22 cellular contexts compared by ENCODE assay signal in genomic region chr7:43856316-43856715, GRCh38. TPM values are rescaled to one million over a fixed set of nuclear protein-coding genes. Genes with fewer than 3 reads are reported as not detected.
DNase-seq lines count a peak whose midpoint lies in the region; ATAC-seq, FAIRE-seq and TF ChIP-seq lines count a peak whose summit lies in the region.
"Had no signal": no experiment of that assay in that cellular context is flagged by ENCODE, and none has a peak within 500 bp of the region (broad histone marks: within the 10 kb centered on the region; RNA-seq: fewer than 3 reads in every experiment).

No MANE protein-coding gene starts in this region.

- intact Hi-C loops in HepG2 (cut with micrococcal nuclease; ENCODE audit: unreplicated experiment) = no loop called here
- intact Hi-C loops in right lobe of liver (cut with DNase I) = no loop called here

- H2BK120ac ChIP-seq in trophoblast cell (ENCODE audit: insufficient read depth, low read length, poor library complexity) = no peak overlapping the region

- CTCF ChIA-PET in HepG2 (lab: Yijun Ruan, JAX; ENCODE audit: low intra/inter-chr PET ratio, low total read pairs) = no interaction called here

- H3K18ac ChIP-seq in trophoblast cell (ENCODE audit: low read length) = no peak overlapping the region

- H3K4me1 ChIP-seq in HepG2 (ENCODE audit: insufficient read depth, low read length) = peaks cover 9% of the 10 kb centered on the region; the same call in 1 of the 2 replicates
- H3K4me1 ChIP-seq in right lobe of liver = no peaks in the 10 kb centered on the region
- no peaks in the 10 kb centered on the region for H3K4me1 ChIP-seq in trophoblast cell (ENCODE audit: control insufficient read depth in 1 of 2, insufficient read depth in 2 of 2, low read length in 2 of 2)
- H3K4me1 ChIP-seq: A549; BLaER1 treated with 17β-estradiol and CSF1 and Interleukin-3, amounts not matched to agents 10 nM and 100 nM; Caco-2 had no signal

- no peak for TF ChIP-seq RAD21 in HepG2 (CRISPR knock-in tag; IDR thresholded peaks at IDR 0.05)

- H3K27ac ChIP-seq in HepG2 (ENCODE audit: extremely low read length, insufficient read depth, low read length) (no peak overlapping the region), right lobe of liver (no peak overlapping the region), trophoblast cell (ENCODE audit: low read depth, low read length) (no peak overlapping the region)
- H3K27ac ChIP-seq: 22Rv1; A549; BLaER1 treated with 17β-estradiol and CSF1 and Interleukin-3, amounts not matched to agents 10 nM and 100 nM; C4-2B had no signal

- no peaks in the 10 kb centered on the region for H3K27me3 Mint-ChIP-seq in stimulated activated memory B cell treated with anti-CD40 and anti-IgM and Interleukin-4, amounts not matched to agents 10 μg/mL and 1 μg/mL and 100 μg/mL, for 72 hours
- H3K27me3 Mint-ChIP-seq: CD4-positive, alpha-beta T cell had no signal

- H4K20me1 ChIP-seq in HepG2 (ENCODE audit: insufficient read depth, low read length) = no peaks in the 10 kb centered on the region
- H4K20me1 ChIP-seq: BLaER1 treated with 17β-estradiol and CSF1 and Interleukin-3, amounts not matched to agents 10 nM and 100 nM had no signal

- H3K14ac ChIP-seq in trophoblast cell (ENCODE audit: low read length) = no peak overlapping the region

- H3K36me3 ChIP-seq in HepG2 (replicated peaks in 1 of 2; ENCODE audit: control insufficient read depth in 1 of 2, insufficient read depth in 2 of 2, low read length in 2 of 2) (no peaks in the 10 kb centered on the region; a peak in 1 of 5 replicates), right lobe of liver (no peaks in the 10 kb centered on the region), trophoblast cell (ENCODE audit: control insufficient read depth in 1 of 2, insufficient read depth in 2 of 2, low read length in 2 of 2) (no peaks in the 10 kb centered on the region)
- H3K36me3 ChIP-seq: BLaER1 treated with 17β-estradiol and CSF1 and Interleukin-3, amounts not matched to agents 10 nM and 100 nM had no signal

- no peaks in the 10 kb centered on the region for H3K9me3 ChIP-seq in HepG2 (ENCODE audit: low read length)
- no peaks in the 10 kb centered on the region for H3K9me3 ChIP-seq in right lobe of liver
- no peaks in the 10 kb centered on the region for H3K9me3 ChIP-seq in trophoblast cell (ENCODE audit: insufficient read depth, low read depth, low read length)
- H3K9me3 ChIP-seq: A549, Caco-2 had no signal

- TF ChIP-seq CTCF in HepG2 (CRISPR knock-in tag; IDR thresholded peaks at IDR 0.05) (no peak), right lobe of liver (IDR thresholded peaks at IDR 0.05) (no peak)

- TF ChIP-seq EP300 in HepG2 (IDR thresholded peaks at IDR 0.05; ENCODE audit: low read depth in 2 of 2, low read length in 2 of 2) (no peak), HepG2 (CRISPR knock-in tag; IDR thresholded peaks at IDR 0.05; ENCODE audit: borderline replicate concordance) (no peak)

- H3K79me1 ChIP-seq in trophoblast cell (ENCODE audit: low read length) = no peaks in the 10 kb centered on the region

- TF ChIP-seq POLR2A in HepG2 (IDR thresholded peaks at IDR 0.05; ENCODE audit: insufficient read depth in 1 of 2, low read depth in 2 of 2, low read length in 2 of 2) (no peak), right lobe of liver (IDR thresholded peaks at IDR 0.05) (no peak)

- no peak overlapping the region for H4K8ac ChIP-seq in trophoblast cell (ENCODE audit: low read depth, low read length)

- no peak overlapping the region for H2AK5ac ChIP-seq in trophoblast cell (ENCODE audit: low read length)

- H4K91ac ChIP-seq in trophoblast cell (ENCODE audit: low read depth, low read length) = no peak overlapping the region

- H2BK12ac ChIP-seq in trophoblast cell (ENCODE audit: low read length) = no peak overlapping the region

- H3K4me3 ChIP-seq in HepG2 (replicated peaks in 1 of 3; ENCODE audit: insufficient read depth in 1 of 3, low read depth in 2 of 3, low read length in 3 of 3) (no peak overlapping the region), right lobe of liver (no peak overlapping the region), trophoblast cell (ENCODE audit: low read depth, low read length) (no peak overlapping the region)
- H3K4me3 ChIP-seq: A549; BLaER1 treated with 17β-estradiol and CSF1 and Interleukin-3, amounts not matched to agents 10 nM and 100 nM had no signal

- no peak overlapping the region for H2BK5ac ChIP-seq in trophoblast cell (ENCODE audit: low read depth, low read length, poor library complexity)

- peak overlapping the region; percentile 63 for H3K23ac ChIP-seq in trophoblast cell (ENCODE audit: low read length)

- H3K9me3 Mint-ChIP-seq in stimulated activated memory B cell treated with anti-CD40 and anti-IgM and Interleukin-4, amounts not matched to agents 10 μg/mL and 1 μg/mL and 100 μg/mL, for 72 hours = peaks cover 3% of the 10 kb centered on the region
- H3K9me3 Mint-ChIP-seq: CD4-positive, alpha-beta T cell; CD8-positive, alpha-beta T cell had no signal

- in situ Hi-C loops in HepG2 (cut with HindIII; ENCODE audit: extremely low pct_ligation_motif_present, low pct_unique_long_range_greater_than_20kb) = no loop called here

- no peaks in the 10 kb centered on the region for H3K4me1 Mint-ChIP-seq in stimulated activated memory B cell treated with anti-CD40 and anti-IgM and Interleukin-4, amounts not matched to agents 10 μg/mL and 1 μg/mL and 100 μg/mL, for 72 hours
- H3K4me1 Mint-ChIP-seq: B cell had no signal

- H3K27me3 ChIP-seq in HepG2 (ENCODE audit: control insufficient read depth in 1 of 2, insufficient read depth in 2 of 2, low read length in 2 of 2) = no peaks in the 10 kb centered on the region; a peak in 1 of 5 replicates
- H3K27me3 ChIP-seq in right lobe of liver = no peaks in the 10 kb centered on the region
- H3K27me3 ChIP-seq in trophoblast cell (ENCODE audit: insufficient read depth, low read length) = no peaks in the 10 kb centered on the region

- H3K4me2 ChIP-seq in HepG2 (ENCODE audit: low read depth, low read length) (no peak overlapping the region), trophoblast cell (ENCODE audit: low read length) (no peak overlapping the region)
- H3K4me2 ChIP-seq: A549; BLaER1 treated with 17β-estradiol and CSF1 and Interleukin-3, amounts not matched to agents 10 nM and 100 nM had no signal

- no peak overlapping the region for H3K9ac ChIP-seq in HepG2 (ENCODE audit: insufficient read depth, low read depth, low read length)
- H3K9ac ChIP-seq in trophoblast cell (ENCODE audit: low read length) = no peak overlapping the region
- H3K9ac ChIP-seq: BLaER1 treated with 17β-estradiol and CSF1 and Interleukin-3, amounts not matched to agents 10 nM and 100 nM had no signal

- no peak overlapping the region for H3K4me3 Mint-ChIP-seq in stimulated activated memory B cell treated with anti-CD40 and anti-IgM and Interleukin-4, amounts not matched to agents 10 μg/mL and 1 μg/mL and 100 μg/mL, for 72 hours
- H3K4me3 Mint-ChIP-seq: B cell; CD4-positive, alpha-beta T cell; CD8-positive, alpha-beta T cell had no signal

- no peak overlapping the region for H4K12ac ChIP-seq in trophoblast cell (ENCODE audit: low read depth, low read length)

- POLR2A ChIA-PET in HepG2 (lab: Yijun Ruan, JAX) = interaction anchor here (0.5 to 1.2 kb wide), 2 partner anchors 13 to 67 kb away, joined by 3 read pairs; partner anchors contain the start of gene MRPS24

- no peak overlapping the region for H3K27ac Mint-ChIP-seq in stimulated activated memory B cell treated with anti-CD40 and anti-IgM and Interleukin-4, amounts not matched to agents 10 μg/mL and 1 μg/mL and 100 μg/mL, for 72 hours
- H3K27ac Mint-ChIP-seq: B cell; CD4-positive, alpha-beta T cell; CD8-positive, alpha-beta T cell had no signal

- WGBS in HepG2 (ENCODE audit: low lambda C conversion rate) = 18% methylated on average over 4 of the region's 4 CpGs
- WGBS in right lobe of liver (ENCODE audit: insufficient coverage, low coverage, low lambda C conversion rate, missing lambda C conversion rate) = 61% methylated on average over 4 of the region's 4 CpGs
- no CpG with 5 or more reads among the region's 4 CpGs for WGBS in trophoblast cell (ENCODE audit: extremely low coverage, insufficient coverage, insufficient read length)

- DNase-seq in HepG2 (ENCODE audit: low spot score) (no peak), right lobe of liver (no peak), trophoblast cell (no peak), NCI-H1105 treated with DMSO at 0.1 percent for 48 hours (lab: John Stamatoyannopoulos, UW) (no peak)
- DNase-seq: AML-193; Caco-2; Calu3; CD4-positive, alpha-beta T cell; CD8-positive, alpha-beta T cell; DMS79 treated with DMSO at 0.1 percent for 48 hours; GF-D8 had no signal

- no peaks in the 10 kb centered on the region for H3K36me3 Mint-ChIP-seq in stimulated activated memory B cell treated with anti-CD40 and anti-IgM and Interleukin-4, amounts not matched to agents 10 μg/mL and 1 μg/mL and 100 μg/mL, for 72 hours
- H3K36me3 Mint-ChIP-seq: CD8-positive, alpha-beta T cell had no signal

- ATAC-seq in HepG2 (no peak), right lobe of liver (no peak), HG03378 (IDR thresholded peaks at IDR 0.05; ENCODE audit: unreplicated experiment) (no peak)
- peak; percentile 48 for ATAC-seq in stimulated activated memory B cell treated with anti-CD40 and anti-IgM and Interleukin-4, amounts not matched to agents 10 μg/mL and 1 μg/mL and 100 μg/mL, for 72 hours
- ATAC-seq: A549; CD8-positive, alpha-beta T cell had no signal

- no peak overlapping the region for H3K4ac ChIP-seq in trophoblast cell (ENCODE audit: low read depth, low read length)

- no peak overlapping the region for H2AFZ ChIP-seq in HepG2 (ENCODE audit: low read length)
- H2AFZ ChIP-seq in trophoblast cell (ENCODE audit: insufficient read depth, low read length, poor library complexity) = no peak overlapping the region

- BruUV-seq in HepG2 (replicated peaks; lab: Mats Ljungman, UMichigan) = no TSS peak

- H3K79me2 ChIP-seq in HepG2 (ENCODE audit: insufficient read depth, low read length) = no peaks in the 10 kb centered on the region
- no peaks in the 10 kb centered on the region for H3K79me2 ChIP-seq in trophoblast cell (ENCODE audit: control insufficient read depth, insufficient read depth, low read length, poor library complexity)

- no peak for FAIRE-seq in HepG2 (lab: Jason Lieb, UNC)
- FAIRE-seq: A549, D721Med, G401.6, GM12891, GM19239 had no signal

RNA-seq across cellular contexts. Expression of gene MRPS24, which starts 13.0 kb away (rescaled TPM):
- 135 and 143 TPM in 2 replicates for total RNA-seq in HepG2 (2016; rRNA removed; fragmentation: Illumina TruSeq; extraction: Trizol)
- 121 and 142 TPM in 2 replicates for total RNA-seq in HepG2 (2016; cell fraction: cytosol; rRNA removed; fragmentation: Illumina TruSeq; extraction: Trizol; ENCODE audit: low read depth)
- 140 and 157 TPM in 2 replicates for total RNA-seq in HepG2 (2016; cell fraction: insoluble cytoplasmic fraction; rRNA removed; fragmentation: Illumina TruSeq; extraction: Trizol)
- 117 and 135 TPM in 2 replicates for total RNA-seq in HepG2 (2016; cell fraction: membrane; rRNA removed; fragmentation: Illumina TruSeq; extraction: Trizol)
- total RNA-seq in HepG2 (2016; cell fraction: nucleus; rRNA removed; fragmentation: Illumina TruSeq; extraction: Trizol) = 60.4 and 60.7 TPM in 2 replicates
- polyA plus RNA-seq in HepG2 (2011; rRNA removed) = 153 and 162 TPM in 2 replicates
- polyA plus RNA-seq in HepG2 (2011; cell fraction: cytosol; rRNA removed) = 180 and 315 TPM in 2 replicates
- 97.9 and 112 TPM in 2 replicates for polyA plus RNA-seq in HepG2 (2011; cell fraction: nucleus; rRNA removed)
- polyA plus RNA-seq in HepG2 (2012) = 131 and 143 TPM in 2 replicates
- polyA plus RNA-seq in HepG2 (2016; cell fraction: cytosol; fragmentation: Illumina TruSeq; extraction: Trizol; ENCODE audit: low read depth) = 161 and 177 TPM in 2 replicates
- 160 and 176 TPM in 2 replicates for polyA plus RNA-seq in HepG2 (2016; cell fraction: insoluble cytoplasmic fraction; fragmentation: Illumina TruSeq; extraction: Trizol; ENCODE audit: low read depth)
- 136 TPM in 2 replicates for polyA plus RNA-seq in HepG2 (2016; cell fraction: membrane; fragmentation: Illumina TruSeq; extraction: Trizol; ENCODE audit: low read depth)
- polyA plus RNA-seq in HepG2 (2016; cell fraction: nucleus; fragmentation: Illumina TruSeq; extraction: Trizol; ENCODE audit: insufficient read depth, low read depth) = 98.7 and 110 TPM in 2 replicates
- polyA minus RNA-seq in HepG2 (2011; rRNA and poly(A)+ RNA removed; ENCODE audit: low replicate concordance) = 157 and 159 TPM in 2 replicates
- 50.6 and 68.1 TPM in 2 replicates for polyA minus RNA-seq in HepG2 (2011; cell fraction: cytosol; rRNA and poly(A)+ RNA removed)
- 22.4 TPM in 2 replicates for polyA minus RNA-seq in HepG2 (2011; cell fraction: nucleus; rRNA and poly(A)+ RNA removed)
- 10 to 100 TPM; 45.2 to 83.4 (median 66.7) TPM for total RNA-seq in right lobe of liver
- polyA plus RNA-seq in trophoblast cell (2013) = 101 and 103 TPM in 2 replicates

RNA-seq across cellular contexts. Expression of gene URGCP, which starts 50.1 kb away (rescaled TPM):
- total RNA-seq in HepG2 (2016; rRNA removed; fragmentation: Illumina TruSeq; extraction: Trizol) = 20.8 and 22.3 TPM in 2 replicates
- total RNA-seq in HepG2 (2016; cell fraction: cytosol; rRNA removed; fragmentation: Illumina TruSeq; extraction: Trizol; ENCODE audit: low read depth) = 3.9 and 5.6 TPM in 2 replicates
- 19.9 and 24.0 TPM in 2 replicates for total RNA-seq in HepG2 (2016; cell fraction: insoluble cytoplasmic fraction; rRNA removed; fragmentation: Illumina TruSeq; extraction: Trizol)
- total RNA-seq in HepG2 (2016; cell fraction: membrane; rRNA removed; fragmentation: Illumina TruSeq; extraction: Trizol) = 5.5 and 7.7 TPM in 2 replicates
- total RNA-seq in HepG2 (2016; cell fraction: nucleus; rRNA removed; fragmentation: Illumina TruSeq; extraction: Trizol) = 12.6 and 14.4 TPM in 2 replicates
- polyA plus RNA-seq in HepG2 (2011; rRNA removed) = 25.8 and 29.7 TPM in 2 replicates
- polyA plus RNA-seq in HepG2 (2011; cell fraction: cytosol; rRNA removed) = 14.7 and 17.8 TPM in 2 replicates
- 19.4 and 22.1 TPM in 2 replicates for polyA plus RNA-seq in HepG2 (2011; cell fraction: nucleus; rRNA removed)
- polyA plus RNA-seq in HepG2 (2012) = 13.7 and 15.6 TPM in 2 replicates
- polyA plus RNA-seq in HepG2 (2016; cell fraction: cytosol; fragmentation: Illumina TruSeq; extraction: Trizol; ENCODE audit: low read depth) = 4.0 and 4.5 TPM in 2 replicates
- 14.1 and 16.1 TPM in 2 replicates for polyA plus RNA-seq in HepG2 (2016; cell fraction: insoluble cytoplasmic fraction; fragmentation: Illumina TruSeq; extraction: Trizol; ENCODE audit: low read depth)
- polyA plus RNA-seq in HepG2 (2016; cell fraction: membrane; fragmentation: Illumina TruSeq; extraction: Trizol; ENCODE audit: low read depth) = 3.7 and 3.8 TPM in 2 replicates
- 29.6 and 30.0 TPM in 2 replicates for polyA plus RNA-seq in HepG2 (2016; cell fraction: nucleus; fragmentation: Illumina TruSeq; extraction: Trizol; ENCODE audit: insufficient read depth, low read depth)
- polyA minus RNA-seq in HepG2 (2011; rRNA and poly(A)+ RNA removed; ENCODE audit: low replicate concordance) = 30.5 and 51.3 TPM in 2 replicates
- polyA minus RNA-seq in HepG2 (2011; cell fraction: cytosol; rRNA and poly(A)+ RNA removed) = 14.4 and 19.8 TPM in 2 replicates
- 16.4 and 18.4 TPM in 2 replicates for polyA minus RNA-seq in HepG2 (2011; cell fraction: nucleus; rRNA and poly(A)+ RNA removed)
- total RNA-seq in right lobe of liver = 10 to 100 TPM; 13.7 to 32.2 (median 25.2) TPM
- polyA plus RNA-seq in trophoblast cell (2013) = 8.8 and 11.0 TPM in 2 replicates
